Comparison of ENCODE assay signal across 2 cellular contexts in genomic region chr2:17748745-17749144, GRCh38.
TF ChIP-seq lines count a peak whose summit lies in the region.

No MANE protein-coding gene starts in this region.

TF ChIP-seq in GM23338, 12 proteins besides CTCF, POLR2A, EP300 and RAD21 (continued from another document):
- TF ChIP-seq REST (IDR thresholded peaks at IDR 0.05; ENCODE audit: unreplicated experiment): no peak
- TF ChIP-seq JUNB (IDR thresholded peaks at IDR 0.05; ENCODE audit: unreplicated experiment): no peak
- TF ChIP-seq POLR2AphosphoS5 (IDR thresholded peaks at IDR 0.05; ENCODE audit: low read depth): no peak
- no peak for TF ChIP-seq ZNF462 (CRISPR knock-in tag; IDR thresholded peaks at IDR 0.05)
- no peak for TF ChIP-seq EZH2 (IDR thresholded peaks at IDR 0.05; ENCODE audit: low read depth, unreplicated experiment)
- no peak for TF ChIP-seq ZNF114 (CRISPR knock-in tag; IDR thresholded peaks at IDR 0.05)
- TF ChIP-seq EZH2phosphoT487 (IDR thresholded peaks at IDR 0.05; ENCODE audit: unreplicated experiment): no peak
- TF ChIP-seq CREB1 (CRISPR knock-in tag; IDR thresholded peaks at IDR 0.05; ENCODE audit: low read depth): no peak
- no peak for TF ChIP-seq ZNF331 (CRISPR knock-in tag; IDR thresholded peaks at IDR 0.05; ENCODE audit: low read depth)
- no peak for TF ChIP-seq NANOG (IDR thresholded peaks at IDR 0.05; ENCODE audit: borderline replicate concordance)

TF ChIP-seq in WTC11, 78 proteins besides CTCF, POLR2A, EP300 and RAD21 (continued from another document):
- TF ChIP-seq ZNF281 (CRISPR knock-in tag; IDR thresholded peaks at IDR 0.05) (no peak), PREB (CRISPR knock-in tag; IDR thresholded peaks at IDR 0.05; ENCODE audit: borderline replicate concordance) (no peak), ETV6 (CRISPR knock-in tag; IDR thresholded peaks at IDR 0.05) (no peak), NFE2L1 (CRISPR knock-in tag; IDR thresholded peaks at IDR 0.05) (no peak), MAX (CRISPR knock-in tag; IDR thresholded peaks at IDR 0.05) (no peak), FOXK1 (CRISPR knock-in tag; IDR thresholded peaks at IDR 0.05) (no peak), ZNF532 (CRISPR knock-in tag; IDR thresholded peaks at IDR 0.05; ENCODE audit: borderline replicate concordance) (no peak), SOX15 (CRISPR knock-in tag; IDR thresholded peaks at IDR 0.05) (no peak), AR (CRISPR knock-in tag; IDR thresholded peaks at IDR 0.05) (no peak), ARID4B (CRISPR knock-in tag; IDR thresholded peaks at IDR 0.05; ENCODE audit: borderline replicate concordance) (no peak), ATF3 (CRISPR knock-in tag; conservative IDR thresholded peaks at IDR 0.05) (no peak)
